33 cellular contexts compared by ENCODE assay signal in genomic region chr11:98398508-98398907, GRCh38.
"Had no signal": no experiment of that assay in that cellular context is flagged by ENCODE, and none has a peak within 500 bp of the region (broad histone marks: within the 10 kb centered on the region; RNA-seq: fewer than 3 reads in every experiment).

No MANE protein-coding gene starts in this region.

- H3K27ac ChIP-seq: adrenal gland, ascending aorta, body of pancreas, brain microvascular endothelial cell, breast epithelium, cardiac muscle cell had no signal

- DNase-seq: activated effector memory CD4-positive, alpha-beta T cell treated with anti-CD3 and anti-CD28 coated beads, Interleukin-2, amount 50 U/mL, for 16 hours; activated effector memory CD4-positive, alpha-beta T cell treated with Interleukin-2 at 50 U/mL for 16 hours; activated gamma-delta T cell; activated naive CD4-positive, alpha-beta T cell; activated naive CD4-positive, alpha-beta T cell treated with anti-CD3 and anti-CD28 coated beads for 36 hours; activated naive CD4-positive, alpha-beta T cell treated with anti-CD3 and anti-CD28 coated beads, Interleukin-2, amount 10 ng/mL, durations not matched to agents 7 days and 5 days; activated naive CD4-positive, alpha-beta T cell treated with anti-CD3 and anti-CD28 coated beads, Interleukin-2, amount 50 U/mL, for 16 hours; activated naive CD4-positive, alpha-beta T cell treated with Interleukin-2 at 50 U/mL for 16 hours; activated naive CD8-positive, alpha-beta T cell treated with anti-CD3 and anti-CD28 coated beads for 36 hours; activated naive CD8-positive, alpha-beta T cell treated with anti-CD3 and anti-CD28 coated beads, Interleukin-2, amount 10 ng/mL, durations not matched to agents 7 days and 5 days; activated naive CD8-positive, alpha-beta T cell treated with anti-CD3 and anti-CD28 coated beads, Interleukin-2, amount 50 U/mL, for 24 hours; activated T-cell treated with anti-CD3 and anti-CD28 coated beads, Interleukin-2, amount 50 U/mL, for 1 hour; activated T-cell treated with anti-CD3 and anti-CD28 coated beads, Interleukin-2, amount 50 U/mL, for 24 hours; activated T-cell treated with anti-CD3 and anti-CD28 coated beads, Interleukin-2, amount 50 U/mL, for 4 hours; activated T-cell treated with anti-CD3 and anti-CD28 coated beads, Interleukin-2, amount 50 U/mL, for 48 hours; activated T-cell treated with anti-CD3 and anti-CD28 coated beads, Interleukin-2, amount 50 U/mL, for 72 hours; adrenal gland; amniotic stem cell; amygdala; anterior cingulate cortex; aorta; body of pancreas; brain microvascular endothelial cell; caudate nucleus; central memory CD4-positive, alpha-beta T cell; cerebellar nuclear complex had no signal

- H3K27me3 ChIP-seq: adrenal gland, ascending aorta, body of pancreas, brain microvascular endothelial cell, breast epithelium, cardiac muscle cell had no signal

- H3K4me1 ChIP-seq: adrenal gland, ascending aorta, body of pancreas, breast epithelium had no signal

- FAIRE-seq: astrocyte, bronchial epithelial cell had no signal

- H3K36me3 ChIP-seq: adrenal gland, ascending aorta, brain microvascular endothelial cell, breast epithelium, cardiac muscle cell had no signal

- ATAC-seq: activated naive CD4-positive, alpha-beta T cell treated with anti-CD3 and anti-CD28 coated beads, Interleukin-2, amount 50 U/mL, for 72 hours; activated naive CD8-positive, alpha-beta T cell treated with anti-CD3 and anti-CD28 coated beads, Interleukin-2, amount 50 U/mL, for 24 hours; activated T-cell treated with anti-CD3 and anti-CD28 coated beads, Interleukin-2, amount 50 U/mL, for 4 hours; activated T-cell treated with anti-CD3 and anti-CD28 coated beads, Interleukin-2, amount 50 U/mL, for 72 hours; activated T-helper 17 cell treated with anti-CD3 and anti-CD28 coated beads, Interleukin-2, amount 50 U/mL, for 72 hours; body of pancreas had no signal

- H3K9me3 ChIP-seq: adrenal gland, ascending aorta, body of pancreas, breast epithelium had no signal

- H3K4me3 ChIP-seq: adrenal gland, ascending aorta, body of pancreas, breast epithelium, cardiac muscle cell had no signal
